In the genomic region with DNA sequence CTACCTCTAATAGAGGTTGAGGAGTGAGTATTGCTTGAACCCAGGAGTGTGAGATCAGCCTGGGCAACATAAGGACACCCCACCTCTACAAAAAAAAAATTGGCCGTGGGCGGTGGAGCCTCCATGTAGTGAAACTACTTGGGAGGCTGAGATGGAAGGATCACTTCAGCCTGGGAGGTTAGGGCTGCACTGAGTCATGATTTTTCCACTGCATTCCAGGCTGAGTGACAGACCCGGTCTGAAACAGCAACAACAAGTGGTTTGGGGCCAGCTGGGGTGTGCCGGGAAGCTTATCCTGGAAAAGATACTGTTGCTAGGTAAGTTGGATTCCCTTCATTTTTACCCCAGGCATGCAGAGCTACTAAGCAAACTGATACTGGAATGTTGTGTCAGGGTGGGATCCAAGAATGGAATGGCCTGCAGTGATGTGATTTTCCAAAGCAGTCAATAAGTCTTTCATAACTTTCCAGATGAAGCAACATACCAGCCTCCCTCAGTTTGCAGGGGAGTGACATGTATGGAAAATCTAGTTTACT, we compare ENCODE assay signal across 26 cellular contexts. TPM values are rescaled to one million over a fixed set of nuclear protein-coding genes. Genes with fewer than 3 reads are reported as not detected.
DNase-seq lines count a peak whose midpoint lies in the region; ATAC-seq and TF ChIP-seq lines count a peak whose summit lies in the region.
"Had no signal": no experiment of that assay in that cellular context is flagged by ENCODE, and none has a peak within 500 bp of the region (broad histone marks: within the 10 kb centered on the region; RNA-seq: fewer than 3 reads in every experiment).

No MANE protein-coding gene starts in this region.

- H3K27me3 ChIP-seq in MG63 (no peaks in the 10 kb centered on the region), fibroblast of lung (ENCODE audit: control insufficient read depth, insufficient read depth, low read length) (no peaks in the 10 kb centered on the region)
- H3K27me3 ChIP-seq: tibial artery had no signal

- no peak overlapping the region for H3K9ac ChIP-seq in fibroblast of lung (ENCODE audit: insufficient read depth, low read length)

- no peaks in the 10 kb centered on the region for H3K36me3 ChIP-seq in MG63
- H3K36me3 ChIP-seq in fibroblast of lung (ENCODE audit: control insufficient read depth, insufficient read depth, low read length): no peaks in the 10 kb centered on the region
- H3K36me3 ChIP-seq: tibial artery had no signal

- H2AFZ ChIP-seq in fibroblast of lung (ENCODE audit: low read length): no peak overlapping the region

- no peaks in the 10 kb centered on the region for H4K20me1 ChIP-seq in fibroblast of lung (ENCODE audit: control insufficient read depth, extremely low read depth, insufficient read depth, low read length)

- H3K27me3 Mint-ChIP-seq in osteocyte (ENCODE audit: unreplicated experiment): no peaks in the 10 kb centered on the region
- H3K27me3 Mint-ChIP-seq: activated CD4-positive, alpha-beta T cell treated with anti-CD3 and anti-CD28 coated beads, Interleukin-2, amount 10 ng/mL, durations not matched to agents 7 days and 5 days had no signal

- no peak overlapping the region for H3K4me2 ChIP-seq in fibroblast of lung (ENCODE audit: extremely low read depth, insufficient read depth, low read length)

- peak; percentile 30 for DNase-seq in Daoy (ENCODE audit: low read depth)
- DNase-seq in MG63: peak; percentile 46
- DNase-seq in fibroblast of lung (ENCODE audit: low read depth in 2 of 2): peak; percentile 24 to 51
- DNase-seq in osteocyte (ENCODE audit: extremely low spot score, unreplicated experiment): no peak
- DNase-seq in NCI-H2227 treated with DMSO at 0.1 percent for 48 hours (lab: John Stamatoyannopoulos, UW): no peak
- DNase-seq in NCI-H1092 treated with DMSO at 0.1 percent for 48 hours (lab: John Stamatoyannopoulos, UW): no peak
- DNase-seq: activated CD4-positive, alpha-beta T cell treated with anti-CD3 and anti-CD28 coated beads, Interleukin-2, amount 10 ng/mL, durations not matched to agents 7 days and 5 days; AML-193; COR-L47; left cardiac atrium; MV-4-11; NCI-H1694 treated with DMSO at 0.1 percent for 48 hours; NCI-H748 treated with DMSO at 0.1 percent for 48 hours; posterior cingulate gyrus; SIG-M5; stimulated activated CD4-positive, alpha-beta T cell treated with anti-CD3 and anti-CD28 coated beads, Interleukin-1b, Interleukin-23, amount 100 ng/mL, for 48 hours; stimulated activated naive CD4-positive, alpha-beta T cell; T-helper 1 cell; tibial artery had no signal

- H3K4me1 Mint-ChIP-seq in osteocyte (ENCODE audit: unreplicated experiment): peaks cover 21% of the 10 kb centered on the region
- H3K4me1 Mint-ChIP-seq: activated CD4-positive, alpha-beta T cell treated with anti-CD3 and anti-CD28 coated beads, Interleukin-2, amount 10 ng/mL, durations not matched to agents 7 days and 5 days; nephron had no signal

- H3K9me3 ChIP-seq in MG63 (no peaks in the 10 kb centered on the region), fibroblast of lung (ENCODE audit: control insufficient read depth, insufficient read depth, low read depth, low read length) (no peaks in the 10 kb centered on the region)
- H3K9me3 ChIP-seq: tibial artery had no signal

- TF ChIP-seq CTCF in fibroblast of lung (conservative IDR thresholded peaks at IDR 0.05 in 1 of 2, IDR thresholded peaks at IDR 0.05 in 1 of 2; ENCODE audit: low read depth in 1 of 2, low read length in 2 of 2) (no peak), osteocyte (IDR thresholded peaks at IDR 0.05) (no peak)

- peaks cover 8% of the 10 kb centered on the region for H3K4me1 ChIP-seq in fibroblast of lung (ENCODE audit: control insufficient read depth, extremely low read depth, insufficient read depth, low read length)
- H3K4me1 ChIP-seq: tibial artery had no signal

- peak overlapping the region; percentile 31 for H3K27ac Mint-ChIP-seq in osteocyte (ENCODE audit: unreplicated experiment)
- H3K27ac Mint-ChIP-seq: activated CD4-positive, alpha-beta T cell treated with anti-CD3 and anti-CD28 coated beads, Interleukin-2, amount 10 ng/mL, durations not matched to agents 7 days and 5 days; nephron had no signal

- H3K4me3 ChIP-seq in MG63: no peak overlapping the region
- H3K4me3 ChIP-seq in fibroblast of lung (replicated peaks in 1 of 4; ENCODE audit: control extremely low read depth in 1 of 4, insufficient read depth in 1 of 4, low read depth in 3 of 4, low read length in 4 of 4): no peak overlapping the region
- H3K4me3 ChIP-seq: tibial artery had no signal

- H3K27ac ChIP-seq in fibroblast of lung (ENCODE audit: insufficient read depth, low read length): no peak overlapping the region
- H3K27ac ChIP-seq: tibial artery had no signal

- no peaks in the 10 kb centered on the region for H3K79me2 ChIP-seq in fibroblast of lung (ENCODE audit: control insufficient read depth, insufficient read depth, low read length)

- no peaks in the 10 kb centered on the region for H3K36me3 Mint-ChIP-seq in osteocyte (ENCODE audit: unreplicated experiment)

- no peaks in the 10 kb centered on the region for H3K9me3 Mint-ChIP-seq in osteocyte (ENCODE audit: unreplicated experiment)
- H3K9me3 Mint-ChIP-seq: activated CD4-positive, alpha-beta T cell treated with anti-CD3 and anti-CD28 coated beads, Interleukin-2, amount 10 ng/mL, durations not matched to agents 7 days and 5 days had no signal

- H3K4me3 Mint-ChIP-seq in osteocyte (ENCODE audit: unreplicated experiment): no peak overlapping the region
- H3K4me3 Mint-ChIP-seq: activated CD4-positive, alpha-beta T cell treated with anti-CD3 and anti-CD28 coated beads, Interleukin-2, amount 10 ng/mL, durations not matched to agents 7 days and 5 days; nephron had no signal

- ATAC-seq in activated CD4-positive, CD25-positive, alpha-beta regulatory T cell treated with anti-CD3 and anti-CD28 coated beads, Interleukin-2, amount 50 U/mL, for 24 hours: no peak
- no peak for ATAC-seq in HG03439 (IDR thresholded peaks at IDR 0.05; ENCODE audit: unreplicated experiment)
- ATAC-seq: left cardiac atrium had no signal

RNA-seq across cellular contexts. Expression of a gene that starts 57.0 kb away (rescaled TPM):
- not detected in 2 replicates for total RNA-seq in Daoy (2014; rRNA removed; shearing (Covaris generic))
- total RNA-seq in MG63 (2014; rRNA removed; shearing (Covaris generic); ENCODE audit: low replicate concordance): not detected in 2 replicates
- total RNA-seq in fibroblast of lung: not detected in 2 replicates
- polyA plus RNA-seq in fibroblast of lung: not detected in 2 replicates
- not detected in 2 replicates for polyA plus RNA-seq in fibroblast of lung (2012)
- polyA minus RNA-seq in fibroblast of lung (ENCODE audit: low replicate concordance): not detected in 2 replicates
- total RNA-seq in osteocyte: not detected in 2 replicates
- total RNA-seq: activated CD4-positive, alpha-beta T cell treated with anti-CD3 and anti-CD28 coated beads, Interleukin-2, amount 10 ng/mL, durations not matched to agents 7 days and 5 days; cardiac septum; dermis microvascular lymphatic vessel endothelial cell; G401; left cardiac atrium; skeletal muscle tissue had no signal

Comparison
In these comparisons a context has a peak if more than half of its experiments do, and no peak if none do; other contexts are left out.
1. DNase-seq: peak in Daoy (single experiment), MG63 (single experiment) and fibroblast of lung (2 of 2); none in osteocyte (single experiment), NCI-H2227 treated with DMSO at 0.1 percent for 48 hours (single experiment) and NCI-H1092 treated with DMSO at 0.1 percent for 48 hours (single experiment).